ENCODE assay signal across 1 cellular context in the genomic region with DNA sequence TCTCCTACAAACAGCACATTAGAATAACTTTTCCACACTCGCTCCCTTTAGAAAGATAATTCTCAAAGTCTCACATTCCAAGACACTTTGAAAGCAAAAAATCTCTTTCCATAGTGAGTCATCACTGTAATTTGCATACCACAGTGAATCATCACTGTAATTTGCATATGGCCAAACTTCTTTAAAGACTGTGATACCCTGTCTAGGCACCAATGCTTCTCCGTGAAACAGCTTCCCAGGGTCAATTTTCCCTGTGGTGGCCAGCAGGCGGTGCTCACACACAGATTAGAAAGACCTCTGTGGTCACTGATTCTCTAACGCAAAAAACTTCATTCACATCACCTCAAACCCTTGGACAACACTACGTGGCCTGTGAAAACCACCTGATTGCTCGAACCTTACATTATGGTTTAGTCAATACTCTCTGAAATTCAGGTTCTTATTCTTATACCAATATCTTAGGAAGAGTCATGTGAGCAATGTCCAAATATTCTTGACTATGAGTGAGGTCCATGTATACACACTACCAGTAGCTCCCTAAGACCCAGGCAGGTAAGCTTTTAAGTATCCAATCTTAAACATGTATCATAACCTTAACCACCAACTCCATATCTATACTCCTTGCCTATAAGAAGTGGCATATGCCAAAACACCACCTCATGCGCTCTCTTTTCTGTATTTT.
A peak's percentile ranks its signal among the peaks of the same experiment; 100 is the strongest.
TF ChIP-seq lines count a peak whose summit lies in the region.

No MANE protein-coding gene starts in this region.

TF ChIP-seq in HepG2, 621 proteins besides CTCF, POLR2A, EP300 and RAD21 (continued from another document):
- TF ChIP-seq ZBTB40 (IDR thresholded peaks at IDR 0.05) (no peak), ZBTB40 (CRISPR knock-in tag; IDR thresholded peaks at IDR 0.05) (no peak), ZNF354B (CRISPR knock-in tag; IDR thresholded peaks at IDR 0.05) (no peak), SCMH1 (CRISPR knock-in tag; IDR thresholded peaks at IDR 0.05; ENCODE audit: borderline replicate concordance) (no peak), ONECUT2 (CRISPR knock-in tag; IDR thresholded peaks at IDR 0.05) (no peak), ATF6 (CRISPR knock-in tag; conservative IDR thresholded peaks at IDR 0.05) (no peak), STAG1 (CRISPR knock-in tag; IDR thresholded peaks at IDR 0.05) (peak; percentile 82), GMEB2 (CRISPR knock-in tag; IDR thresholded peaks at IDR 0.05; ENCODE audit: low read depth) (no peak), MED1 (CRISPR knock-in tag; IDR thresholded peaks at IDR 0.05) (no peak), ATF7 (IDR thresholded peaks at IDR 0.05) (no peak), ATF7 (CRISPR knock-in tag; IDR thresholded peaks at IDR 0.05) (no peak), ZNF615 (CRISPR knock-in tag; IDR thresholded peaks at IDR 0.05; ENCODE audit: borderline replicate concordance) (no peak), ZNF484 (CRISPR knock-in tag; IDR thresholded peaks at IDR 0.05; ENCODE audit: borderline replicate concordance, low read depth) (no peak), TFDP1 (CRISPR knock-in tag; IDR thresholded peaks at IDR 0.05; ENCODE audit: borderline replicate concordance) (no peak), XRCC5 (optimal IDR thresholded peaks at IDR 0.05; ENCODE audit: low read length) (peak; percentile 48), ZNF280D (CRISPR knock-in tag; IDR thresholded peaks at IDR 0.05) (no peak), XBP1 (CRISPR knock-in tag; IDR thresholded peaks at IDR 0.05) (no peak), ZNF775 (CRISPR knock-in tag; IDR thresholded peaks at IDR 0.05; ENCODE audit: borderline replicate concordance) (no peak), JARID2 (CRISPR knock-in tag; IDR thresholded peaks at IDR 0.05; ENCODE audit: insufficient replicate concordance) (no peak), THAP11 (CRISPR knock-in tag; IDR thresholded peaks at IDR 0.05) (0 out of 2 replicates have a peak, but pooled peaks have one; percentile 21), ZNF660 (CRISPR knock-in tag; IDR thresholded peaks at IDR 0.05; ENCODE audit: borderline replicate concordance, low read depth) (no peak), HMGXB4 (CRISPR knock-in tag; IDR thresholded peaks at IDR 0.05; ENCODE audit: borderline replicate concordance in 1 of 2, low read depth in 1 of 2) (no peak)
- TF ChIP-seq, protein P1, sequence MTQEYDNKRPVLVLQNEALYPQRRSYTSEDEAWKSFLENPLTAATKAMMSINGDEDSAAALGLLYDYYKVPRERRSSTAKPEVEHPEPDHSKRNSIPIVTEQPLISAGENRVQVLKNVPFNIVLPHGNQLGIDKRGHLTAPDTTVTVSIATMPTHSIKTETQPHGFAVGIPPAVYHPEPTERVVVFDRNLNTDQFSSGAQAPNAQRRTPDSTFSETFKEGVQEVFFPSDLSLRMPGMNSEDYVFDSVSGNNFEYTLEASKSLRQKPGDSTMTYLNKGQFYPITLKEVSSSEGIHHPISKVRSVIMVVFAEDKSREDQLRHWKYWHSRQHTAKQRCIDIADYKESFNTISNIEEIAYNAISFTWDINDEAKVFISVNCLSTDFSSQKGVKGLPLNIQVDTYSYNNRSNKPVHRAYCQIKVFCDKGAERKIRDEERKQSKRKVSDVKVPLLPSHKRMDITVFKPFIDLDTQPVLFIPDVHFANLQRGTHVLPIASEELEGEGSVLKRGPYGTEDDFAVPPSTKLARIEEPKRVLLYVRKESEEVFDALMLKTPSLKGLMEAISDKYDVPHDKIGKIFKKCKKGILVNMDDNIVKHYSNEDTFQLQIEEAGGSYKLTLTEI (CRISPR knock-in tag; conservative IDR thresholded peaks at IDR 0.05): no peak
- TF ChIP-seq, protein P2, sequence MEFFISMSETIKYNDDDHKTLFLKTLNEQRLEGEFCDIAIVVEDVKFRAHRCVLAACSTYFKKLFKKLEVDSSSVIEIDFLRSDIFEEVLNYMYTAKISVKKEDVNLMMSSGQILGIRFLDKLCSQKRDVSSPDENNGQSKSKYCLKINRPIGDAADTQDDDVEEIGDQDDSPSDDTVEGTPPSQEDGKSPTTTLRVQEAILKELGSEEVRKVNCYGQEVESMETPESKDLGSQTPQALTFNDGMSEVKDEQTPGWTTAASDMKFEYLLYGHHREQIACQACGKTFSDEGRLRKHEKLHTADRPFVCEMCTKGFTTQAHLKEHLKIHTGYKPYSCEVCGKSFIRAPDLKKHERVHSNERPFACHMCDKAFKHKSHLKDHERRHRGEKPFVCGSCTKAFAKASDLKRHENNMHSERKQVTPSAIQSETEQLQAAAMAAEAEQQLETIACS (CRISPR knock-in tag; IDR thresholded peaks at IDR 0.05): no peak
- TF ChIP-seq, protein P3, sequence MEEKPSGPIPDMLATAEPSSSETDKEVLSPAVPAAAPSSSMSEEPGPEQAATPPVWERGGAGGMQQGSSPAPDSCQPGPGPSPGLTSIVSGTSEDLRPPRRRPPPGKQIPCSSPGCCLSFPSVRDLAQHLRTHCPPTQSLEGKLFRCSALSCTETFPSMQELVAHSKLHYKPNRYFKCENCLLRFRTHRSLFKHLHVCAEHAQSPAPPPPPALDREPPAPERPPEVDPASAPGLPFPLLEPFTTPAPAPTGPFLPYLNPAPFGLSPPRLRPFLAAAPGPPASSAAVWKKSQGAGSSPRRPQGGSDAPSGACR (CRISPR knock-in tag; IDR thresholded peaks at IDR 0.05): no peak
